8 cellular contexts compared by ENCODE assay signal in genomic region chr12:2877959-2878732, GRCh38. TPM values are rescaled to one million over a fixed set of nuclear protein-coding genes. Genes with fewer than 3 reads are reported as not detected.
A peak's percentile ranks its signal among the peaks of the same experiment; 100 is the strongest.
DNase-seq lines count a peak whose midpoint lies in the region; ATAC-seq, FAIRE-seq and TF ChIP-seq lines count a peak whose summit lies in the region.

No MANE protein-coding gene starts in this region.

- intact Hi-C loops in pancreas (cut with DNase I), result no loop called here

- TF ChIP-seq CTCF in VCaP (conservative IDR thresholded peaks at IDR 0.05) (no peak), pancreas (IDR thresholded peaks at IDR 0.05) (no peak)

- no peak for TF ChIP-seq POLR2A in GM18505 (IDR thresholded peaks at IDR 0.05; ENCODE audit: borderline replicate concordance, extremely low read depth, insufficient read depth, insufficient read length)

- H3K27me3 ChIP-seq in pancreas, result no peaks in the 10 kb centered on the region

- WGBS in pancreas, 2 donors, result 46 to 48% methylated on average over 16 of the region's 16 CpGs

- H3K9me3 ChIP-seq in pancreas, result no peaks in the 10 kb centered on the region

- H3K4me1 ChIP-seq in pancreas, result peaks cover 0 to 6% (median 0%) of the 10 kb centered on the region in 3 donors

- peak overlapping the region; percentile 54 to 93 (median 84) for H3K4me3 ChIP-seq in pancreas

- H3K36me3 ChIP-seq in pancreas, result no peaks in the 10 kb centered on the region

- peak; percentile 50 for DNase-seq in EH (ENCODE audit: low read depth)
- DNase-seq in MV-4-11 (lab: John Stamatoyannopoulos, UW), result peak; percentile 98
- DNase-seq in fibroblast of the conjunctiva (ENCODE audit: low read depth), result peak; percentile 51
- DNase-seq in pancreas, result no peak
- no peak for DNase-seq in COLO829 (ENCODE audit: low spot score)

- peak in 3 of 4 donors; percentile 8 to 24 (median 13) for ATAC-seq in pancreas
- ATAC-seq in GM21723 (IDR thresholded peaks at IDR 0.05; ENCODE audit: unreplicated experiment), result no peak
- no peak for ATAC-seq in GM18505 (IDR thresholded peaks at IDR 0.05; ENCODE audit: unreplicated experiment)

- FAIRE-seq in pancreas (lab: Jason Lieb, UNC), result no peak

- H3K27ac ChIP-seq in VCaP (peak overlapping the region; percentile 96), pancreas (peak overlapping the region in 3 of 4 donors; percentile 71 to 91 (median 79))

RNA-seq across cellular contexts. Expression of gene RHNO1, which starts 1.1 kb away (rescaled TPM):
- 10 to 100 TPM in 2 of 6 donors, 1 to 10 TPM in 4; 5.7 to 12.6 (median 8.0) TPM for total RNA-seq in pancreas
- 10 to 100 TPM in 1 of 2 donors, 1 to 10 TPM in 1; 6.9 to 11.3 TPM for polyA plus RNA-seq in pancreas

RNA-seq across cellular contexts. Expression of gene FOXM1, which starts 1.2 kb away (rescaled TPM):
- 1 to 10 TPM in 1 of 6 donors, under 1 TPM in 4, not detected in 1; 0.12 to 1.5 (median 0.60) TPM for total RNA-seq in pancreas
- under 1 TPM; 0.19 to 0.65 TPM for polyA plus RNA-seq in pancreas

RNA-seq across cellular contexts. Expression of gene TULP3, which starts 12.5 kb away (rescaled TPM):
- 1 to 10 TPM; 4.1 to 9.0 (median 5.7) TPM for total RNA-seq in pancreas
- polyA plus RNA-seq in pancreas, result 1 to 10 TPM; 6.3 to 8.9 TPM

RNA-seq across cellular contexts. Expression of gene TEX52, which starts 21.3 kb away (rescaled TPM):
- under 1 TPM in 1 of 6 donors, not detected in 5; 0.19 TPM for total RNA-seq in pancreas
- not detected for polyA plus RNA-seq in pancreas

RNA-seq across cellular contexts. Expression of gene NRIP2, which starts 43.3 kb away (rescaled TPM):
- under 1 TPM; 0.13 to 0.83 (median 0.33) TPM for total RNA-seq in pancreas
- polyA plus RNA-seq in pancreas, result 1 to 10 TPM in 1 of 2 donors, under 1 TPM in 1; 0.68 to 1.2 TPM

Comparison
In these comparisons a context has a peak if more than half of its experiments do, and no peak if none do; other contexts are left out.
1. DNase-seq: peak in EH (single experiment), MV-4-11 (single experiment) and fibroblast of the conjunctiva (single experiment); none in pancreas (0 of 6) and COLO829 (single experiment).
2. ATAC-seq: peak in pancreas (3 of 4); none in GM21723 (single experiment) and GM18505 (single experiment).